ENCODE assay signal across 8 cellular contexts in the genomic region with DNA sequence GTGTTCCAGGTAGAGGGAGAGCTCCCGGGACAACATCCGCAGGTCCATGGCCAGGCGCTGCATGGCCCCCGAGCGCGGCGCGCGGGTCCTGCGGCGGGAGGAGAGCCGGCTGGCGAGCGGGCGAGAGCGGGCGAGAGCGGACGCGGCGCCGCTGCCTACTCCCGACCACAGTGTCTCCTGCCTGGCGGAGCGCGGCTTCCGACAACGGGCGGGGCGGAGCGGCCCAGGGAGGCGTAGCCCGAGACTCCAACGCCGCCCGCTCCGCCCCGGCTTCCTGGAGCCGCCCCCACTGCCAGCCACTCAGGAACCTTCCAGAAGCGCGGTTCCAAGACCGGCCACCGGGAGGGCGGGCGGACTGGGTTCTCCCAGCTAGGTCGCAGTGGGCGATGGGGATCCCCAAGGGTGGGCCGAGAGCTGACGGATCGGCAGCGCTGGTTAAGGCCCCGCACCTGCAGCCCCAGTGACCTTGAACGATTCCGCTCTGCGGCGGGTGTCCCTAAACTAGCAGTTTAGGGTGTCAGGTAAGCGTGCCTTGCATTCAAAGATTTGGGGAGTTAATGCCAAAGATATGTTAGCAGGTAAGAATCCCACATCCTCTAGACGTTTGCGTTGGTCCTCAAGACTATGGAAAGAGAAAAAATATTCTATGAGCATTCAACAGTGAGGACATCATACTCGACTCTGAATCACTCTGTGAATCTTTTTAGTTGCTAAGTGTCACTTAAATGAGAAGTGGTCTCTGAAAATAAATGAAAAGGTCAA. TPM values are rescaled to one million over a fixed set of nuclear protein-coding genes. Genes with fewer than 3 reads are reported as not detected.
DNase-seq lines count a peak whose midpoint lies in the region; ATAC-seq and TF ChIP-seq lines count a peak whose summit lies in the region.

A gene with protein sequence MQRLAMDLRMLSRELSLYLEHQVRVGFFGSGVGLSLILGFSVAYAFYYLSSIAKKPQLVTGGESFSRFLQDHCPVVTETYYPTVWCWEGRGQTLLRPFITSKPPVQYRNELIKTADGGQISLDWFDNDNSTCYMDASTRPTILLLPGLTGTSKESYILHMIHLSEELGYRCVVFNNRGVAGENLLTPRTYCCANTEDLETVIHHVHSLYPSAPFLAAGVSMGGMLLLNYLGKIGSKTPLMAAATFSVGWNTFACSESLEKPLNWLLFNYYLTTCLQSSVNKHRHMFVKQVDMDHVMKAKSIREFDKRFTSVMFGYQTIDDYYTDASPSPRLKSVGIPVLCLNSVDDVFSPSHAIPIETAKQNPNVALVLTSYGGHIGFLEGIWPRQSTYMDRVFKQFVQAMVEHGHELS (minus strand): TSS at position 172 of the 762 bp plus-strand sequence. CDS start 109 bp downstream, at position 63.

- H3K36me3 ChIP-seq in Panc1 (ENCODE audit: control insufficient read depth, insufficient read depth, low read length) (peaks cover 5% of the 10 kb centered on the region; the same call in 1 of the 2 replicates), esophagus squamous epithelium (peaks cover 0 to 11% (median 0%) of the 10 kb centered on the region in 3 donors)

- no peaks in the 10 kb centered on the region for H3K36me3 Mint-ChIP-seq in naive B cell
- H3K36me3 Mint-ChIP-seq in stimulated activated memory B cell treated with anti-CD40 and anti-IgM and Interleukin-4, amounts not matched to agents 10 μg/mL and 1 μg/mL and 100 μg/mL, for 72 hours, result no peaks in the 10 kb centered on the region

- DNase-seq in DMS79 (lab: John Stamatoyannopoulos, UW) (peak; percentile 81), Panc1 (ENCODE audit: low read depth, low spot score) (peak; percentile 38), esophagus squamous epithelium (lab: John Stamatoyannopoulos, UW) (peak; percentile 52), naive B cell (peak; percentile 92)
- DNase-seq in Jurkat, Clone E6-1 (ENCODE audit: low read depth, low spot score), result peak; percentile 81
- DNase-seq in activated T-cell treated with anti-CD3 and anti-CD28 coated beads, Interleukin-2, amount 50 U/mL, for 48 hours, result peak; percentile 92 to 94

- in situ Hi-C loops in Panc1 (cut with HindIII; ENCODE audit: low pct_unique_long_range_greater_than_20kb, low sequenced_read_pairs), result no loop called here

- ATAC-seq in GM21619 (IDR thresholded peaks at IDR 0.05; ENCODE audit: unreplicated experiment) (peak; percentile 93), Panc1 (peak; percentile 99), naive B cell (ENCODE audit: low read depth in 2 of 2) (peak; percentile 86 to 87)
- ATAC-seq in stimulated activated memory B cell treated with anti-CD40 and anti-IgM and Interleukin-4, amounts not matched to agents 10 μg/mL and 1 μg/mL and 100 μg/mL, for 72 hours, result peak; percentile 98

- H3K9me3 Mint-ChIP-seq in naive B cell, result no peaks in the 10 kb centered on the region
- no peaks in the 10 kb centered on the region for H3K9me3 Mint-ChIP-seq in stimulated activated memory B cell treated with anti-CD40 and anti-IgM and Interleukin-4, amounts not matched to agents 10 μg/mL and 1 μg/mL and 100 μg/mL, for 72 hours

- peak within 1 kb of the TSS; percentile 93 to 98 (median 96) for H3K27ac Mint-ChIP-seq in naive B cell
- H3K27ac Mint-ChIP-seq in stimulated activated memory B cell treated with anti-CD40 and anti-IgM and Interleukin-4, amounts not matched to agents 10 μg/mL and 1 μg/mL and 100 μg/mL, for 72 hours, result peak within 1 kb of the TSS; percentile 82

- H3K27ac ChIP-seq in Panc1 (ENCODE audit: low read length) (peak within 1 kb of the TSS; percentile 82), esophagus squamous epithelium (peak within 1 kb of the TSS; percentile 94 to 99 (median 97))

- POLR2A ChIA-PET in Panc1 (lab: Charles Lee), result no interaction called here

- H3K27me3 Mint-ChIP-seq in naive B cell, result no peaks in the 10 kb centered on the region
- H3K27me3 Mint-ChIP-seq in stimulated activated memory B cell treated with anti-CD40 and anti-IgM and Interleukin-4, amounts not matched to agents 10 μg/mL and 1 μg/mL and 100 μg/mL, for 72 hours, result no peaks in the 10 kb centered on the region

- TF ChIP-seq CTCF in Panc1 (IDR thresholded peaks at IDR 0.05) (0 out of 2 replicates have a peak, but pooled peaks have one; percentile 14), esophagus squamous epithelium (IDR thresholded peaks at IDR 0.05) (peak; percentile 16 to 82 (median 70))

- whole genome bisulfite sequencing in esophagus squamous epithelium, 2 donors, result 2 to 5% methylated on average over 2 to 15 of the region's 60 CpGs

- peak within 1 kb of the TSS; percentile 85 for H3K4me3 ChIP-seq in Jurkat, Clone E6-1 (ENCODE audit: low read length)
- H3K4me3 ChIP-seq in Panc1 (ENCODE audit: low read depth in 2 of 2, low read length in 2 of 2) (peak within 1 kb of the TSS; percentile 51 to 78), esophagus squamous epithelium (peak within 1 kb of the TSS; percentile 69 to 95 (median 86))

- peaks cover 18 to 29% (median 23%) of the 10 kb centered on the region in 3 donors for H3K4me1 Mint-ChIP-seq in naive B cell
- H3K4me1 Mint-ChIP-seq in stimulated activated memory B cell treated with anti-CD40 and anti-IgM and Interleukin-4, amounts not matched to agents 10 μg/mL and 1 μg/mL and 100 μg/mL, for 72 hours, result peaks cover 16% of the 10 kb centered on the region

- no peaks in the 10 kb centered on the region for H3K9me3 ChIP-seq in Panc1 (ENCODE audit: control insufficient read depth, insufficient read depth, low read depth, low read length)
- no peaks in the 10 kb centered on the region for H3K9me3 ChIP-seq in esophagus squamous epithelium

- CTCF ChIA-PET in Panc1 (lab: Charles Lee), result interaction anchor here (0.7 kb wide), 3 partner anchors 102 to 1354 kb away, joined by 3 to 4 read pairs (median 3); no protein-coding TSS in a partner anchor

- peak in 3 of 4 donors; percentile 95 to 97 (median 96) for TF ChIP-seq POLR2A in esophagus squamous epithelium (IDR thresholded peaks at IDR 0.05)

- intact Hi-C loops in Panc1 (cut with micrococcal nuclease; ENCODE audit: unreplicated experiment), result loop anchor here (5.0 kb wide), 1 partner anchor 38 kb away; the partner anchor contains the start of gene MIB1
- intact Hi-C loops in esophagus squamous epithelium (cut with DNase I), result no loop called here

- no peaks in the 10 kb centered on the region for H3K27me3 ChIP-seq in Panc1 (ENCODE audit: control insufficient read depth, insufficient read depth, low read length)
- H3K27me3 ChIP-seq in esophagus squamous epithelium, result no peaks in the 10 kb centered on the region

- H3K4me3 Mint-ChIP-seq in naive B cell, result peak within 1 kb of the TSS; percentile 94 to 99 (median 96)
- peak within 1 kb of the TSS; percentile 96 for H3K4me3 Mint-ChIP-seq in stimulated activated memory B cell treated with anti-CD40 and anti-IgM and Interleukin-4, amounts not matched to agents 10 μg/mL and 1 μg/mL and 100 μg/mL, for 72 hours

- H3K4me1 ChIP-seq in Panc1 (ENCODE audit: control insufficient read depth, insufficient read depth, low read length) (peaks cover 10% of the 10 kb centered on the region; the same call in 1 of the 2 replicates), esophagus squamous epithelium (peaks cover 0 to 30% (median 0%) of the 10 kb centered on the region in 3 donors)

- BruUV-seq in Panc1 (replicated peaks; lab: Mats Ljungman, UMichigan), result TSS peak; percentile 67

RNA-seq across cellular contexts. Expression of the gene that starts here (rescaled TPM):
- 30.0 TPM for polyA plus RNA-seq in Jurkat, Clone E6-1 (2012; ENCODE audit: insufficient read depth, insufficient read length)
- 23.3 TPM for total RNA-seq in Panc1 (2021; ENCODE audit: unreplicated experiment)
- polyA plus RNA-seq in Panc1 (2012; ENCODE audit: insufficient read length), result 16.7 TPM
- total RNA-seq in esophagus squamous epithelium, result 10 to 100 TPM; 11.8 to 21.1 (median 14.0) TPM
- polyA plus RNA-seq in naive B cell (ENCODE audit: low read depth in 6 of 6), result 10 to 100 TPM; 15.2 to 24.3 (median 19.3) TPM

Comparison
In these comparisons a context has a peak if more than half of its experiments do, and no peak if none do; other contexts are left out.
1. Peak in every context shown above with its lines: DNase-seq, ATAC-seq, H3K4me3 ChIP-seq and H3K27ac ChIP-seq.
2. DNase-seq: peak in every context shown above with its lines; median percentile 93 in activated T-cell treated with anti-CD3 and anti-CD28 coated beads, Interleukin-2, amount 50 U/mL, for 48 hours; 92 in naive B cell; 81 in DMS79; 81 in Jurkat, Clone E6-1; 52 in esophagus squamous epithelium; 38 in Panc1.